28 cellular contexts compared by ENCODE assay signal in the genomic region with DNA sequence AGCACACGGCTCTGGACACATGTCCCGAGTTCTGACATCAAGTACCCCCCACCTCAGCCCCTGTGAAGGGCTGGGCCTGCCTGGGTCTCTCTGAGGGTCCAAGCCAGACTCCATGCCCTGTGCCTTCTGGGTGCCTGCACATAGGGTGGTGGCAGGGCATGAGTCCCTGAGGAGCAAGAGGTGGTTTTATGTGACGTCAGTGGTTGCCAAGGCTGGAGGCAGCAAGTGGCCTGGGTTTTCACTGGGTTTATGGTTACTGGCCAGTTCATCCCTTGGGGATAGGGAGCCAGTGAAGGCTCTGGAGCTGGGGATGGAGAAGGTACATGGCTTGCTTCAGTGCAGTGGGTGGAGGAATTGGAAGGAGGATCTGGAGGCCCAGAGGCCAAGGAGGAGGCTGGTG. TPM values are rescaled to one million over a fixed set of nuclear protein-coding genes. Genes with fewer than 3 reads are reported as not detected.
"Had no signal": no experiment of that assay in that cellular context is flagged by ENCODE, and none has a peak within 500 bp of the region (broad histone marks: within the 10 kb centered on the region; RNA-seq: fewer than 3 reads in every experiment).

No MANE protein-coding gene starts in this region.

- H3K4me3 Mint-ChIP-seq: activated B cell treated with CpG ODN at 0.5 μM for 24 hours; activated CD4-positive, alpha-beta T cell treated with anti-CD3 and anti-CD28 coated beads for 36 hours; activated naive CD8-positive, alpha-beta T cell treated with anti-CD3 and anti-CD28 coated beads, Interleukin-2, amount 10 ng/mL, durations not matched to agents 7 days and 5 days; activated T-cell treated with anti-CD3 and anti-CD28 coated beads, Interleukin-2, amount 50 U/mL, for 24 hours; naive thymus-derived CD4-positive, alpha-beta T cell; stimulated activated naive B cell treated with anti-CD40 and anti-IgM and Interleukin-4, amounts not matched to agents 10 μg/mL and 1 μg/mL and 100 μg/mL, for 72 hours; T-helper 1 cell treated with Interleukin-12 subunit alpha and Interleukin-12 subunit beta and Interleukin-4 antibody, amounts not matched to agents 30 μg/mL and 1 μg/mL, for 36 hours had no signal

- FAIRE-seq: bronchial epithelial cell, islet of Langerhans had no signal

- H3K9me3 Mint-ChIP-seq: activated B cell treated with CpG ODN at 0.5 μM for 24 hours; activated naive CD8-positive, alpha-beta T cell treated with anti-CD3 and anti-CD28 coated beads, Interleukin-2, amount 10 ng/mL, durations not matched to agents 7 days and 5 days; activated T-cell treated with anti-CD3 and anti-CD28 coated beads, Interleukin-2, amount 50 U/mL, for 24 hours; activated T-helper 2 cell treated with anti-CD3 and anti-CD28 coated beads, Interferon-gamma antibody, Interleukin-2, Interleukin-4, amounts not matched to agents 10 μg/mL and 5 μg/mL and 100 μg/mL, durations not matched to agents 14 hours and 24 hours and 36 hours; naive thymus-derived CD4-positive, alpha-beta T cell; stimulated activated naive B cell treated with anti-CD40 and anti-IgM and Interleukin-4, amounts not matched to agents 10 μg/mL and 1 μg/mL and 100 μg/mL, for 72 hours; T-helper 1 cell treated with Interleukin-12 subunit alpha and Interleukin-12 subunit beta and Interleukin-4 antibody, amounts not matched to agents 30 μg/mL and 1 μg/mL, for 36 hours had no signal

- H3K4me3 ChIP-seq: colonic mucosa, esophagus squamous epithelium, gastrocnemius medialis, mucosa of descending colon, ovary, prostate gland, skin epidermis, upper lobe of right lung had no signal

- H3K9me3 ChIP-seq: colonic mucosa, esophagus squamous epithelium, gastrocnemius medialis, mucosa of descending colon, ovary, prostate gland, upper lobe of right lung had no signal

- DNase-seq: activated B cell treated with CpG ODN at 0.5 μM for 24 hours; activated CD4-positive, alpha-beta T cell treated with anti-CD3 and anti-CD28 coated beads for 36 hours; activated CD4-positive, alpha-beta T cell treated with anti-CD3 and anti-CD28 coated beads, Interleukin-2, amount 50 U/mL, for 4 hours; activated CD8-positive, alpha-beta memory T cell treated with anti-CD3 and anti-CD28 coated beads for 24 hours; activated CD8-positive, alpha-beta memory T cell treated with anti-CD3 and anti-CD28 coated beads, Interleukin-2, amount 50 U/mL, for 4 hours; activated naive CD4-positive, alpha-beta T cell; activated naive CD8-positive, alpha-beta T cell treated with anti-CD3 and anti-CD28 coated beads, Interleukin-2, amount 10 ng/mL, durations not matched to agents 7 days and 5 days; activated T-cell treated with anti-CD3 and anti-CD28 coated beads, Interleukin-2, amount 50 U/mL, for 24 hours; amniotic stem cell; colonic mucosa; esophagus squamous epithelium; gastrocnemius medialis; head of caudate nucleus; hypothalamus; mesenchymal stem cell; mucosa of descending colon; naive thymus-derived CD4-positive, alpha-beta T cell; ovary; stimulated activated CD4-positive, alpha-beta T cell treated with anti-CD3 and anti-CD28 coated beads, Interleukin-15, amount 100 ng/mL, for 24 hours; stimulated activated naive B cell treated with anti-CD40 and anti-IgM and Interleukin-4, amounts not matched to agents 10 μg/mL and 1 μg/mL and 100 μg/mL, for 72 hours; upper lobe of right lung had no signal

- H3K27me3 ChIP-seq: gastrocnemius medialis, ovary, upper lobe of right lung had no signal

- H3K4me1 Mint-ChIP-seq: activated B cell treated with CpG ODN at 0.5 μM for 24 hours had no signal

- H3K36me3 ChIP-seq: colonic mucosa, esophagus squamous epithelium, gastrocnemius medialis, ovary, prostate gland, upper lobe of right lung had no signal

- H3K36me3 Mint-ChIP-seq: activated naive CD8-positive, alpha-beta T cell treated with anti-CD3 and anti-CD28 coated beads, Interleukin-2, amount 10 ng/mL, durations not matched to agents 7 days and 5 days; naive thymus-derived CD4-positive, alpha-beta T cell; stimulated activated naive B cell treated with anti-CD40 and anti-IgM and Interleukin-4, amounts not matched to agents 10 μg/mL and 1 μg/mL and 100 μg/mL, for 72 hours had no signal

- H3K27ac Mint-ChIP-seq: activated B cell treated with CpG ODN at 0.5 μM for 24 hours; activated CD4-positive, alpha-beta T cell treated with anti-CD3 and anti-CD28 coated beads for 36 hours; activated naive CD8-positive, alpha-beta T cell treated with anti-CD3 and anti-CD28 coated beads, Interleukin-2, amount 10 ng/mL, durations not matched to agents 7 days and 5 days; activated T-cell treated with anti-CD3 and anti-CD28 coated beads, Interleukin-2, amount 50 U/mL, for 24 hours; activated T-helper 2 cell treated with anti-CD3 and anti-CD28 coated beads, Interferon-gamma antibody, Interleukin-2, Interleukin-4, amounts not matched to agents 10 μg/mL and 5 μg/mL and 100 μg/mL, durations not matched to agents 14 hours and 24 hours and 36 hours; naive thymus-derived CD4-positive, alpha-beta T cell; stimulated activated naive B cell treated with anti-CD40 and anti-IgM and Interleukin-4, amounts not matched to agents 10 μg/mL and 1 μg/mL and 100 μg/mL, for 72 hours; T-helper 1 cell treated with Interleukin-12 subunit alpha and Interleukin-12 subunit beta and Interleukin-4 antibody, amounts not matched to agents 30 μg/mL and 1 μg/mL, for 36 hours had no signal

- ATAC-seq: activated CD4-positive, alpha-beta T cell treated with anti-CD3 and anti-CD28 coated beads for 36 hours; gastrocnemius medialis; mucosa of descending colon; naive thymus-derived CD4-positive, alpha-beta T cell; right cardiac atrium; stimulated activated naive B cell treated with anti-CD40 and anti-IgM and Interleukin-4, amounts not matched to agents 10 μg/mL and 1 μg/mL and 100 μg/mL, for 72 hours; upper lobe of right lung had no signal

- H3K27ac ChIP-seq: colonic mucosa, ovary, prostate gland, skin epidermis, upper lobe of right lung had no signal

- H3K4me1 ChIP-seq: colonic mucosa had no signal

RNA-seq across cellular contexts. Expression of gene EML1, which starts 51.1 kb away (rescaled TPM):
- total RNA-seq: activated B cell treated with CpG ODN at 0.5 μM for 24 hours; naive thymus-derived CD4-positive, alpha-beta T cell had no signal
- polyA plus RNA-seq: naive thymus-derived CD4-positive, alpha-beta T cell had no signal

RNA-seq across cellular contexts. Expression of gene CYP46A1, which starts 58.0 kb away (rescaled TPM):
- total RNA-seq: activated B cell treated with CpG ODN at 0.5 μM for 24 hours; activated T-helper 2 cell treated with anti-CD3 and anti-CD28 coated beads, Interferon-gamma antibody, Interleukin-2, Interleukin-4, amounts not matched to agents 10 μg/mL and 5 μg/mL and 100 μg/mL, durations not matched to agents 14 hours and 24 hours and 36 hours; bronchial epithelial cell had no signal
